In the genomic region with DNA sequence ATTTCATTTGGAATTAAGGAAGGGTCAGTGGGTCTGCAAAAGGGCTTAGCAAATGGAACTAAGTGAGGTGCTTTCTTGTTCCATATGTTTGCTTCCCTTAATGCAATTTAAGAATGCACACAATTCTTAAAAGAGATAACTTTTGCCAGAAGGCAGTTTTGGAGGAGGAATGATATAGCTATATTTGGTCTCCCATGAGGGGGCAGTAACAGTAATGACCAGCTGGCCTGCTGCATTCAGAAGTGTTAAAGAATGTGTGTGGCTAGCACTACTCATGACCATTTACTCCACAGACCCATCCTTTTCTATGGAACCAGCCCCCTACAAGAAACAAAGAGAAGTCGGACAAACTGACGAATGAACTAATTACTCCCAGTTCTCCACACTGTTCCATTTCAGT, we compare ENCODE assay signal across 17 cellular contexts.
DNase-seq lines count a peak whose midpoint lies in the region; ATAC-seq and TF ChIP-seq lines count a peak whose summit lies in the region.
"Had no signal": no experiment of that assay in that cellular context is flagged by ENCODE, and none has a peak within 500 bp of the region (broad histone marks: within the 10 kb centered on the region; RNA-seq: fewer than 3 reads in every experiment).

No MANE protein-coding gene starts in this region.

- TF ChIP-seq CTCF in C4-2B (conservative IDR thresholded peaks at IDR 0.05) (0 out of 2 replicates have a peak, but pooled peaks have one; percentile 0), chondrocyte (IDR thresholded peaks at IDR 0.05) (peak; percentile 51), psoas muscle (IDR thresholded peaks at IDR 0.05) (no peak)

- H3K27me3 ChIP-seq in psoas muscle (ENCODE audit: insufficient read depth in 3 of 3, low read length in 2 of 3) = no peaks in the 10 kb centered on the region
- H3K27me3 ChIP-seq: Peyer's patch had no signal

- H3K4me3 ChIP-seq in psoas muscle = no peak overlapping the region
- H3K4me3 ChIP-seq: GM23248, Peyer's patch had no signal

- CTCF ChIA-PET in activated CD4-positive, alpha-beta memory T cell treated with anti-CD3 and anti-CD28 coated beads for 36 hours (lab: Charles Lee) = interaction anchor here (0.9 to 1.4 kb wide), 3 partner anchors 143 to 589 kb away, joined by 3 to 4 read pairs (median 3); no protein-coding TSS in a partner anchor

- intact Hi-C loops in psoas muscle (cut with DNase I) = no loop called here
- intact Hi-C loops in activated CD4-positive, alpha-beta memory T cell treated with anti-CD3 and anti-CD28 coated beads for 36 hours (cut with micrococcal nuclease) = no loop called here

- WGBS in psoas muscle, 3 donors = 95 to 97% (median 96%) methylated on average over 2 of the region's 2 CpGs

- H3K9me3 Mint-ChIP-seq in chondrocyte (ENCODE audit: low read depth) = peaks cover 11% of the 10 kb centered on the region
- H3K9me3 Mint-ChIP-seq in activated CD4-positive, alpha-beta memory T cell treated with anti-CD3 and anti-CD28 coated beads for 36 hours = peaks cover 3% of the 10 kb centered on the region

- H3K36me3 Mint-ChIP-seq in chondrocyte (ENCODE audit: low read depth) = no peaks in the 10 kb centered on the region
- no peaks in the 10 kb centered on the region for H3K36me3 Mint-ChIP-seq in activated CD4-positive, alpha-beta memory T cell treated with anti-CD3 and anti-CD28 coated beads for 36 hours

- no peak overlapping the region for H3K27ac Mint-ChIP-seq in chondrocyte (ENCODE audit: unreplicated experiment)
- H3K27ac Mint-ChIP-seq in activated CD4-positive, alpha-beta memory T cell treated with anti-CD3 and anti-CD28 coated beads for 36 hours = no peak overlapping the region

- H3K4me1 ChIP-seq in psoas muscle = peaks cover 30% of the 10 kb centered on the region

- no peaks in the 10 kb centered on the region for H3K36me3 ChIP-seq in psoas muscle (ENCODE audit: insufficient read depth in 1 of 2, low read depth in 1 of 2)
- H3K36me3 ChIP-seq: Peyer's patch had no signal

- DNase-seq in HCEC 1CT = peak; percentile 19
- DNase-seq in chondrocyte (ENCODE audit: low spot score) = no peak
- DNase-seq in psoas muscle = no peak
- DNase-seq in activated CD4-positive, alpha-beta memory T cell treated with anti-CD3 and anti-CD28 coated beads for 36 hours = no peak
- DNase-seq: DMS79, GM23248, KG1, NCI-H1092, NCI-H1694, NCI-H446, NCI-H748 treated with DMSO at 0.1 percent for 48 hours, Peyer's patch, Right ventricle myocardium superior had no signal

- ATAC-seq in psoas muscle (no peak), GM21447 (IDR thresholded peaks at IDR 0.05; ENCODE audit: unreplicated experiment) (no peak), GM21737 (IDR thresholded peaks at IDR 0.05; ENCODE audit: unreplicated experiment) (no peak)

- peaks cover 8% of the 10 kb centered on the region for H3K9me3 ChIP-seq in psoas muscle
- H3K9me3 ChIP-seq: Peyer's patch had no signal

- H3K4me1 Mint-ChIP-seq in chondrocyte (ENCODE audit: low read depth) = peaks cover 34% of the 10 kb centered on the region
- no peaks in the 10 kb centered on the region for H3K4me1 Mint-ChIP-seq in activated CD4-positive, alpha-beta memory T cell treated with anti-CD3 and anti-CD28 coated beads for 36 hours (ENCODE audit: low read depth)

- POLR2A ChIA-PET in activated CD4-positive, alpha-beta memory T cell treated with anti-CD3 and anti-CD28 coated beads for 36 hours (lab: Charles Lee) = no interaction called here

- H3K4me3 Mint-ChIP-seq in chondrocyte (ENCODE audit: unreplicated experiment) = no peak overlapping the region
- no peak overlapping the region for H3K4me3 Mint-ChIP-seq in activated CD4-positive, alpha-beta memory T cell treated with anti-CD3 and anti-CD28 coated beads for 36 hours

- no peaks in the 10 kb centered on the region for H3K27me3 Mint-ChIP-seq in chondrocyte (ENCODE audit: low read depth)
- H3K27me3 Mint-ChIP-seq in activated CD4-positive, alpha-beta memory T cell treated with anti-CD3 and anti-CD28 coated beads for 36 hours = peaks cover 8% of the 10 kb centered on the region

- no peak overlapping the region for H3K27ac ChIP-seq in C4-2B
- H3K27ac ChIP-seq in psoas muscle = peak overlapping the region; percentile 14
- H3K27ac ChIP-seq: GM23248, HL-60 had no signal
